ENCODE assay signal across 8 cellular contexts in the genomic region with DNA sequence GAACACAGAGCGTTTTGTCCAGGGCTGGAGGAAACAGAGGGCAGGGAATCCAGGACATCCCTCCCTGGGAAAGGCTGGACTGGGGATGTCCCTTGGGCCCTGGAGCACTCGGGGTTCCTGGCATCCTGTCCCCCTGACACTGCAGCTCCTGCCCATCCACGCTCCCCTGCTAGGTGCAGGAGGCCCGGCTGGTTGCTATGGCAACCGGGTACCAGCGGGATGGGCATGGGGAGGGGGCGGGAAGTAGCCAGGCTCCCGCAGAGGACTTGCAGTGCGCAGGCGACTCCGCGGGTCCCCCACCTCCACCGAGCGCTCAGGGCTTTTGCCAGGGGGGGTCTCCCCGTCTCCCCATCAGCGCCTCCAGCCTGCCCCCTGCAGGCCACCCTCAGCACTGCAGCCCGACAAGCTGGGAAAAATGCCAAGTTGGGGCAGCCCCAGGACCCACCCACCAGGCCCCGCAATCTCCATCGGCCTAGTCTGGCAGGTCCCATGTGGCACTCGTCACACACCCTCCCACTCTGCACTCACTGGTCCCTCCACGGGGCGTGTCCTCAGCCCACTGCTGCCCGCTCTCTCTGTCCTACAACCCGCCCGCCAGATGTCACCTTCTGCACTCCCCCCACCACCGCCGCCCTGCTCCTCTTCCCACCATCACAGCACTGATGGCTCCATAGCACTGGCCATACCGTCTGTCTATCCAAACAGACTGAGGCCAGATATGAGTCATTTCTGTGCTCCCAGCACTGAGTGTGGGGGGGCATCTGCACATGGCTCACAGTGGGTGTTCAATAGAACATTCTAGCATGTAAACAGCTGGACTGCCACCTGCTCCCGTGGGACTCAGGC. TPM values are rescaled to one million over a fixed set of nuclear protein-coding genes. Genes with fewer than 3 reads are reported as not detected.
DNase-seq lines count a peak whose midpoint lies in the region; ATAC-seq and TF ChIP-seq lines count a peak whose summit lies in the region.

No MANE protein-coding gene starts in this region.

- TF ChIP-seq CTCF in DND-41 (IDR thresholded peaks at IDR 0.05; ENCODE audit: borderline replicate concordance, extremely low read depth, low read length, poor library complexity, severe bottlenecking) (peak; percentile 74), MM.1S (IDR thresholded peaks at IDR 0.05; ENCODE audit: low read length) (peak; percentile 47), gastrocnemius medialis (IDR thresholded peaks at IDR 0.05 in 4 of 5, conservative IDR thresholded peaks at IDR 0.05 in 1 of 5) (peak; percentile 35 to 58 (median 40))

- no peak overlapping the region for H3K27ac Mint-ChIP-seq in activated T-cell treated with anti-CD3 and anti-CD28 coated beads, Interleukin-2, amount 50 U/mL, for 72 hours

- H3K4me1 ChIP-seq in DND-41 (ENCODE audit: insufficient read depth, low read length) = no peaks in the 10 kb centered on the region
- no peaks in the 10 kb centered on the region for H3K4me1 ChIP-seq in MM.1S (ENCODE audit: low read length)
- peaks cover 13 to 17% of the 10 kb centered on the region in 2 donors for H3K4me1 ChIP-seq in gastrocnemius medialis

- peak; percentile 33; the same call in 1 of the 3 replicates for ATAC-seq in DND-41 (ENCODE audit: insufficient read depth, low read depth)
- peak in 1 of 2 donors; percentile 44 for ATAC-seq in activated T-cell treated with anti-CD3 and anti-CD28 coated beads, Interleukin-2, amount 50 U/mL, for 72 hours (replicated peaks in 1 of 2)
- ATAC-seq in gastrocnemius medialis = no peak

- TF ChIP-seq POLR2A in gastrocnemius medialis (IDR thresholded peaks at IDR 0.05) = no peak

- no peaks in the 10 kb centered on the region for H3F3A ChIP-seq in MM.1S (ENCODE audit: insufficient read depth, low read length)

- H3K4me1 Mint-ChIP-seq in activated T-cell treated with anti-CD3 and anti-CD28 coated beads, Interleukin-2, amount 50 U/mL, for 72 hours (ENCODE audit: low read depth) = no peaks in the 10 kb centered on the region

- H3K4me2 ChIP-seq in DND-41 (ENCODE audit: insufficient read depth, low read length) = no peak overlapping the region
- no peak overlapping the region for H3K4me2 ChIP-seq in MM.1S (ENCODE audit: low read depth, low read length)

- no peaks in the 10 kb centered on the region for H3K27me3 ChIP-seq in DND-41 (ENCODE audit: insufficient read depth, low read length, poor library complexity)
- H3K27me3 ChIP-seq in MM.1S (replicated peaks; ENCODE audit: insufficient read depth, low read length) = no peaks in the 10 kb centered on the region
- H3K27me3 ChIP-seq in gastrocnemius medialis = no peaks in the 10 kb centered on the region

- intact Hi-C loops in gastrocnemius medialis (cut with DNase I; ENCODE audit: low total_unique reads) = no loop called here

- peaks cover 35% of the 10 kb centered on the region; the same call in 1 of the 2 replicates for H4K20me1 ChIP-seq in DND-41 (ENCODE audit: insufficient read depth, low read length)
- no peaks in the 10 kb centered on the region for H4K20me1 ChIP-seq in MM.1S (ENCODE audit: insufficient read depth, low read length)

- no peak overlapping the region for H3K4me3 Mint-ChIP-seq in activated T-cell treated with anti-CD3 and anti-CD28 coated beads, Interleukin-2, amount 50 U/mL, for 72 hours

- H3K79me2 ChIP-seq in DND-41 (ENCODE audit: insufficient read depth, low read length) (no peaks in the 10 kb centered on the region), MM.1S (ENCODE audit: low read length) (peaks cover 68% of the 10 kb centered on the region)

- H3K9me3 ChIP-seq in DND-41 (ENCODE audit: insufficient read depth, low read length, severe bottlenecking) = no peaks in the 10 kb centered on the region
- no peaks in the 10 kb centered on the region for H3K9me3 ChIP-seq in MM.1S (replicated peaks; ENCODE audit: insufficient read depth, low read length)
- no peaks in the 10 kb centered on the region for H3K9me3 ChIP-seq in gastrocnemius medialis

- H2AFZ ChIP-seq in DND-41 (ENCODE audit: low read depth, low read length) = no peak overlapping the region
- H2AFZ ChIP-seq in MM.1S (ENCODE audit: low read length) = no peak overlapping the region

- H3K36me3 ChIP-seq in DND-41 (ENCODE audit: insufficient read depth, low read length) (peaks cover 11% of the 10 kb centered on the region; the same call in 1 of the 2 replicates), MM.1S (replicated peaks; ENCODE audit: insufficient read depth, low read length) (no peaks in the 10 kb centered on the region), gastrocnemius medialis (peaks cover 0 to 20% of the 10 kb centered on the region in 2 donors)

- no peak overlapping the region for H3K4me3 ChIP-seq in DND-41 (ENCODE audit: low read depth in 1 of 2, low read length in 2 of 2)
- H3K4me3 ChIP-seq in MM.1S (ENCODE audit: low read length) = no peak overlapping the region
- H3K4me3 ChIP-seq in gastrocnemius medialis = no peak overlapping the region

- H3K27me3 Mint-ChIP-seq in activated T-cell treated with anti-CD3 and anti-CD28 coated beads, Interleukin-2, amount 50 U/mL, for 72 hours (ENCODE audit: low read depth) = no peaks in the 10 kb centered on the region

- H3K9ac ChIP-seq in DND-41 (ENCODE audit: low read depth, low read length) = no peak overlapping the region
- H3K9ac ChIP-seq in MM.1S (ENCODE audit: low read length) = no peak overlapping the region

- DNase-seq in DND-41 = peak; percentile 42
- DNase-seq in MM.1S = no peak
- peak; percentile 37 to 59 for DNase-seq in activated T-cell treated with anti-CD3 and anti-CD28 coated beads, Interleukin-2, amount 50 U/mL, for 72 hours
- DNase-seq in globus pallidus (ENCODE audit: low spot score) = peak; percentile 85
- no peak for DNase-seq in gastrocnemius medialis
- no peak for DNase-seq in HuH-7 (ENCODE audit: low spot score)
- DNase-seq in NK-92 treated with Interleukin-12 subunit alpha and Interleukin-12 subunit beta, amount 100 ng/mL, for 24 hours (lab: John Stamatoyannopoulos, UW) = no peak
- DNase-seq in islet precursor cell = no peak

- H3K36me3 Mint-ChIP-seq in activated T-cell treated with anti-CD3 and anti-CD28 coated beads, Interleukin-2, amount 50 U/mL, for 72 hours (ENCODE audit: insufficient read depth in 2 of 2) = no peaks in the 10 kb centered on the region

- no peaks in the 10 kb centered on the region for H3K9me3 Mint-ChIP-seq in activated T-cell treated with anti-CD3 and anti-CD28 coated beads, Interleukin-2, amount 50 U/mL, for 72 hours

- H3K27ac ChIP-seq in DND-41 (ENCODE audit: low read length) = no peak overlapping the region
- no peak overlapping the region for H3K27ac ChIP-seq in MM.1S (ENCODE audit: low read length)
- no peak overlapping the region for H3K27ac ChIP-seq in gastrocnemius medialis

- in situ Hi-C loops in gastrocnemius medialis (cut with MboI; ENCODE audit: low sequenced_read_pairs in 4 of 4) = no loop called here

- no peaks in the 10 kb centered on the region for H3K9me2 ChIP-seq in MM.1S (replicated peaks; ENCODE audit: insufficient read depth, low read length)

RNA-seq across cellular contexts. Expression of gene KIAA0930, which starts 31.5 kb away (rescaled TPM):
- total RNA-seq in activated T-cell treated with anti-CD3 and anti-CD28 coated beads, Interleukin-2, amount 50 U/mL, for 72 hours = 10 to 100 TPM; 25.3 to 26.4 TPM
- total RNA-seq in gastrocnemius medialis = 10 to 100 TPM; 45.1 to 99.9 (median 53.7) TPM

RNA-seq across cellular contexts. Expression of gene NUP50, which starts 45.5 kb away (rescaled TPM):
- 100 to 1,000 TPM; 162 to 184 TPM for total RNA-seq in activated T-cell treated with anti-CD3 and anti-CD28 coated beads, Interleukin-2, amount 50 U/mL, for 72 hours
- 10 to 100 TPM; 18.0 to 30.6 (median 26.3) TPM for total RNA-seq in gastrocnemius medialis

Comparison
In these comparisons a context has a peak if more than half of its experiments do, and no peak if none do; other contexts are left out.
1. DNase-seq: peak in DND-41 (single experiment), activated T-cell treated with anti-CD3 and anti-CD28 coated beads, Interleukin-2, amount 50 U/mL, for 72 hours (2 of 2) and globus pallidus (single experiment); none in MM.1S (single experiment), gastrocnemius medialis (0 of 2), HuH-7 (single experiment), NK-92 treated with Interleukin-12 subunit alpha and Interleukin-12 subunit beta, amount 100 ng/mL, for 24 hours (single experiment) and islet precursor cell (single experiment).
2. RNA of gene NUP50, which starts 45.5 kb away (total RNA-seq): 162 to 184 TPM in activated T-cell treated with anti-CD3 and anti-CD28 coated beads, Interleukin-2, amount 50 U/mL, for 72 hours; 18.0 to 30.6 TPM in gastrocnemius medialis; every median in the first group is over 4 times any median in the second.
3. Peak in every context shown above with its lines, with median percentiles within 50 percentile points of each other: CTCF ChIP-seq.